25 cellular contexts compared by ENCODE assay signal in genomic region chr12:5305861-5306545, GRCh38.
"Had no signal": no experiment of that assay in that cellular context is flagged by ENCODE, and none has a peak within 500 bp of the region (broad histone marks: within the 10 kb centered on the region; RNA-seq: fewer than 3 reads in every experiment).

No MANE protein-coding gene starts in this region.

- H3K4me1 Mint-ChIP-seq: activated naive CD8-positive, alpha-beta T cell treated with anti-CD3 and anti-CD28 coated beads, Interleukin-2, amount 50 U/mL, for 24 hours; central memory CD8-positive, alpha-beta T cell; T-helper 17 cell; WTC11 had no signal

- H3K4me1 ChIP-seq: ascending aorta had no signal

- H3K27ac Mint-ChIP-seq: activated CD8-positive, alpha-beta T cell treated with anti-CD3 and anti-CD28 coated beads, Interleukin-2, amount 10 ng/mL, durations not matched to agents 7 days and 5 days; activated naive CD4-positive, alpha-beta T cell treated with anti-CD3 and anti-CD28 coated beads, Interleukin-2, amount 50 U/mL, for 72 hours; activated naive CD8-positive, alpha-beta T cell treated with anti-CD3 and anti-CD28 coated beads, Interleukin-2, amount 50 U/mL, for 24 hours; brain; T-helper 17 cell; WTC11 had no signal

- H3K4me3 ChIP-seq: ascending aorta had no signal

- H3K27me3 Mint-ChIP-seq: activated naive CD8-positive, alpha-beta T cell treated with anti-CD3 and anti-CD28 coated beads, Interleukin-2, amount 50 U/mL, for 24 hours; brain; T-helper 17 cell had no signal

- H3K36me3 ChIP-seq: ascending aorta had no signal

- DNase-seq: activated CD4-positive, alpha-beta T cell treated with anti-CD3 and anti-CD28 coated beads for 48 hours; activated CD4-positive, alpha-beta T cell treated with anti-CD3 and anti-CD28 coated beads, Interleukin-2, amount 50 U/mL, for 4 hours; activated CD4-positive, CD25-positive, alpha-beta regulatory T cell treated with anti-CD3 and anti-CD28 coated beads, Interleukin-2, amount 50 U/mL, for 72 hours; activated CD8-positive, alpha-beta memory T cell treated with anti-CD3 and anti-CD28 coated beads, Interleukin-2, amount 50 U/mL, for 48 hours; activated CD8-positive, alpha-beta T cell treated with anti-CD3 and anti-CD28 coated beads, Interleukin-2, amount 10 ng/mL, durations not matched to agents 7 days and 5 days; activated effector memory CD4-positive, alpha-beta T cell treated with anti-CD3 and anti-CD28 coated beads, Interleukin-2, amount 50 U/mL, for 16 hours; activated naive CD4-positive, alpha-beta T cell treated with Interleukin-2 at 50 U/mL for 16 hours; activated naive CD8-positive, alpha-beta T cell treated with anti-CD3 and anti-CD28 coated beads, Interleukin-2, amount 50 U/mL, for 24 hours; activated T-cell treated with anti-CD3 and anti-CD28 coated beads, Interleukin-2, amount 50 U/mL, for 1 hour; amniotic stem cell; Karpas-422; MM.1S; NCI-H1105 treated with DMSO at 0.1 percent for 48 hours; NCI-H1436 treated with DMSO at 0.1 percent for 48 hours; NCI-H187; NCI-H2081; PC-3; SHP77 treated with DMSO at 0.1 percent for 48 hours; T-helper 17 cell; T-helper 9 cell had no signal

- H3K4me3 Mint-ChIP-seq: activated CD8-positive, alpha-beta T cell treated with anti-CD3 and anti-CD28 coated beads, Interleukin-2, amount 10 ng/mL, durations not matched to agents 7 days and 5 days; activated naive CD8-positive, alpha-beta T cell treated with anti-CD3 and anti-CD28 coated beads, Interleukin-2, amount 50 U/mL, for 24 hours; brain; central memory CD8-positive, alpha-beta T cell; T-helper 17 cell; WTC11 had no signal

- H3K9me3 ChIP-seq: ascending aorta had no signal

- H3K36me3 Mint-ChIP-seq: activated naive CD4-positive, alpha-beta T cell treated with anti-CD3 and anti-CD28 coated beads, Interleukin-2, amount 50 U/mL, for 72 hours; brain; WTC11 had no signal

- H3K9me3 Mint-ChIP-seq: activated naive CD4-positive, alpha-beta T cell treated with anti-CD3 and anti-CD28 coated beads, Interleukin-2, amount 50 U/mL, for 72 hours; activated naive CD8-positive, alpha-beta T cell treated with anti-CD3 and anti-CD28 coated beads, Interleukin-2, amount 50 U/mL, for 24 hours; brain had no signal

- ATAC-seq: activated CD8-positive, alpha-beta T cell treated with anti-CD3 and anti-CD28 coated beads, Interleukin-2, amount 10 ng/mL, durations not matched to agents 7 days and 5 days; activated naive CD4-positive, alpha-beta T cell treated with anti-CD3 and anti-CD28 coated beads, Interleukin-2, amount 50 U/mL, for 72 hours; activated naive CD8-positive, alpha-beta T cell treated with anti-CD3 and anti-CD28 coated beads, Interleukin-2, amount 50 U/mL, for 24 hours; PC-3; T-helper 17 cell; WTC11 had no signal

- H3K27me3 ChIP-seq: ascending aorta had no signal
